9 cellular contexts compared by ENCODE assay signal in the genomic region with DNA sequence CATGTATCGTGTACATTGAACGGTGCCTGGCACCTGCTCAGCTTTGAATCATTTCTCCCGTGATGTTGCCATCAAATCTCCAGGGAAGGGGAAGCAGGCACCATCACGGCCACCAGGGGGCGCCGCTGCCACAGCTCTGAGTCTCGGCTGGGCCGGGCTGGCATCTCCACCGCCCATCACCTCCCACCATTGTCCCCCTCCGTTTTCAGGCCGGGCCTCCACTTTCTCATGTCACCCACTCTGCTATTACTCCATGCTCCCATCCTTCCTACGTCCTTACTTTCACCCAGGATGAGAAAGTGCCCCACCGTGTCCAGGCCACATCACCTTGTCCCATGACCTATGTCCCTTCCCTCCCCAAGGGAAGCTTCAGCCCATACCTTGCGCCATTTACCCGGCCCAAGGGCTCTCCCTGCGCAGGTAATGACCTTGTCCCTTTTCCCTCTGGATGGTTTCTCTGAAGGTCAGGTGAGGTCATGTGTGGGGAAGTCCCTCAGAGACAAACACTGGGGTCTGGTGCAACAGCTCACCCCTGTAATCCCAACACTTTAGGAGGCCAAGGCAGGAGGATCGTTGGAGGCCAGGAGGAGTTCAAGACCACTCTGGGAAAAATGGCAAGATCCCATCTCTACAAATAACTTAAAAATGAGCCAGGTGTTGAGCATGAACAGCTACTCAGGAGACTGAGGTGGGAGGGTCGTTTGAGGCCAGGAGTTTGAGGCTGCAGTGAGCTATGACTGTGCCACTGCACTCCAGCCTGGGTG. TPM values are rescaled to one million over a fixed set of nuclear protein-coding genes. Genes with fewer than 3 reads are reported as not detected.
A peak's percentile ranks its signal among the peaks of the same experiment; 100 is the strongest.
DNase-seq lines count a peak whose midpoint lies in the region; TF ChIP-seq lines count a peak whose summit lies in the region.
"Had no signal": no experiment of that assay in that cellular context is flagged by ENCODE, and none has a peak within 500 bp of the region (broad histone marks: within the 10 kb centered on the region; RNA-seq: fewer than 3 reads in every experiment).

No MANE protein-coding gene starts in this region.

- CTCF ChIA-PET in SK-N-SH (lab: Yijun Ruan, JAX): interaction anchor here (0.5 to 15.6 kb wide), 78 partner anchors 9 to 1334 kb away, joined by 3 to 744 read pairs (median 5); a partner anchor contains a TSS

- no peak overlapping the region for H3K27ac Mint-ChIP-seq in type B pancreatic cell

- H3K4me1 Mint-ChIP-seq in type B pancreatic cell (ENCODE audit: unreplicated experiment): no peaks in the 10 kb centered on the region

- H3K27ac ChIP-seq in SK-N-SH (ENCODE audit: low read depth in 2 of 2, low read length in 1 of 2): no peak overlapping the region
- H3K27ac ChIP-seq in parathyroid adenoma: no peak overlapping the region

- no peak for TF ChIP-seq EP300 in SK-N-SH (IDR thresholded peaks at IDR 0.05; ENCODE audit: borderline replicate concordance in 1 of 2, low read depth in 1 of 2, low read length in 1 of 2)

- no peaks in the 10 kb centered on the region for H3K79me2 ChIP-seq in SK-N-SH (ENCODE audit: insufficient read depth)
- H3K79me2 ChIP-seq in parathyroid adenoma: no peaks in the 10 kb centered on the region

- 23% methylated on average over 18 of the region's 18 CpGs for WGBS in SK-N-SH (ENCODE audit: low lambda C conversion rate)

- no peaks in the 10 kb centered on the region for H3K9me2 ChIP-seq in SK-N-SH

- no peak overlapping the region for H3K9ac ChIP-seq in SK-N-SH
- no peak overlapping the region for H3K9ac ChIP-seq in parathyroid adenoma

- TF ChIP-seq RAD21 in SK-N-SH (IDR thresholded peaks at IDR 0.05; ENCODE audit: low read length): peak; percentile 97

- H3K4me3 Mint-ChIP-seq in type B pancreatic cell: no peak overlapping the region

- TF ChIP-seq CTCF in SK-N-SH (IDR thresholded peaks at IDR 0.05) (peak; percentile 98), parathyroid adenoma (IDR thresholded peaks at IDR 0.05) (peak; percentile 97), type B pancreatic cell (conservative IDR thresholded peaks at IDR 0.05) (peak; percentile 99)

- H3K9me3 ChIP-seq in SK-N-SH: no peaks in the 10 kb centered on the region
- no peaks in the 10 kb centered on the region for H3K9me3 ChIP-seq in parathyroid adenoma (ENCODE audit: control insufficient read depth, low read length)

- H3K36me3 ChIP-seq in SK-N-SH (replicated peaks in 1 of 2; ENCODE audit: control insufficient read depth in 1 of 2, insufficient read depth in 2 of 2, low read length in 1 of 2): no peaks in the 10 kb centered on the region
- no peaks in the 10 kb centered on the region for H3K36me3 ChIP-seq in parathyroid adenoma (ENCODE audit: control insufficient read depth, insufficient read depth, low read length)

- H3K9me3 Mint-ChIP-seq in type B pancreatic cell: no peaks in the 10 kb centered on the region

- no peaks in the 10 kb centered on the region for H3F3A ChIP-seq in SK-N-SH (replicated peaks; ENCODE audit: insufficient read depth)

- H3K4me1 ChIP-seq in SK-N-SH (ENCODE audit: control insufficient read depth in 1 of 2, insufficient read depth in 2 of 2, low read depth in 1 of 2, low read length in 1 of 2) (no peaks in the 10 kb centered on the region; a peak in 1 of 4 replicates), parathyroid adenoma (no peaks in the 10 kb centered on the region)

- H3K4me2 ChIP-seq in SK-N-SH: no peak overlapping the region
- H3K4me2 ChIP-seq in parathyroid adenoma (ENCODE audit: low read length): no peak overlapping the region

- no peak overlapping the region for H2AFZ ChIP-seq in SK-N-SH (ENCODE audit: low read depth)
- H2AFZ ChIP-seq in parathyroid adenoma: peak overlapping the region; percentile 12

- H3K27me3 Mint-ChIP-seq in type B pancreatic cell: no peaks in the 10 kb centered on the region

- H3K27me3 ChIP-seq in SK-N-SH (ENCODE audit: insufficient read depth) (peaks cover 6% of the 10 kb centered on the region; the same call in 1 of the 2 replicates), parathyroid adenoma (ENCODE audit: control insufficient read depth, insufficient read depth, low read length) (no peaks in the 10 kb centered on the region)

- H4K20me1 ChIP-seq in SK-N-SH (ENCODE audit: insufficient read depth): no peaks in the 10 kb centered on the region

- no peak overlapping the region; a peak in 1 of 4 replicates for H3K4me3 ChIP-seq in SK-N-SH (ENCODE audit: low read depth in 2 of 2, low read length in 1 of 2)
- no peak overlapping the region for H3K4me3 ChIP-seq in parathyroid adenoma (ENCODE audit: low read depth, low read length)

- no peaks in the 10 kb centered on the region for H3K36me3 Mint-ChIP-seq in type B pancreatic cell

- peak; percentile 1 for DNase-seq in DMS153 (lab: John Stamatoyannopoulos, UW)
- peak; percentile 64 for DNase-seq in H4 (ENCODE audit: low spot score)
- DNase-seq in MV-4-11 (lab: John Stamatoyannopoulos, UW): peak; percentile 30
- peak; percentile 91 for DNase-seq in SK-N-SH
- DNase-seq in activated gamma-delta T cell treated with anti-CD3 and anti-CD28 coated beads, Interleukin-2, amount 50 U/mL, for 16 hours (ENCODE audit: low read depth): peak; percentile 70
- peak; percentile 35 for DNase-seq in globus pallidus (ENCODE audit: low spot score)
- DNase-seq in type B pancreatic cell (ENCODE audit: extremely low spot score, unreplicated experiment): peak; percentile 85

- POLR2A ChIA-PET in SK-N-SH (lab: Yijun Ruan, JAX): interaction anchor here (0.6 to 1.6 kb wide), 3 partner anchors 49 to 144 kb away, joined by 3 read pairs; no protein-coding TSS in a partner anchor

TF ChIP-seq in SK-N-SH, 30 proteins besides CTCF, POLR2A, EP300 and RAD21:
- TF ChIP-seq SMC3 (IDR thresholded peaks at IDR 0.05; ENCODE audit: low read depth, low read length) (peak; percentile 97), MXI1 (IDR thresholded peaks at IDR 0.05; ENCODE audit: low read depth, low read length) (no peak; the same call in 1 of the 2 replicates), POLR2AphosphoS5 (IDR thresholded peaks at IDR 0.05; ENCODE audit: low read depth, low read length) (no peak)

RNA-seq across cellular contexts. Expression of a gene that starts 31.8 kb away (rescaled TPM):
- total RNA-seq in H4 (2014; rRNA removed; shearing (Covaris generic)): not detected in 2 replicates
- not detected in 2 replicates for polyA plus RNA-seq in SK-N-SH (2012; rRNA removed)
- polyA plus RNA-seq in SK-N-SH (2012; cell fraction: cytosol; rRNA removed): not detected in 2 replicates
- polyA plus RNA-seq in SK-N-SH (2012; cell fraction: nucleus; rRNA removed): not detected in 2 replicates
- total RNA-seq in type B pancreatic cell (ENCODE audit: low replicate concordance): not detected in 2 replicates
- polyA plus RNA-seq: adipose tissue had no signal

Comparison
In these comparisons a context has a peak if more than half of its experiments do, and no peak if none do; other contexts are left out.
1. DNase-seq: peak in every context shown above with its lines; median percentile 91 in SK-N-SH; 85 in type B pancreatic cell; 70 in activated gamma-delta T cell treated with anti-CD3 and anti-CD28 coated beads, Interleukin-2, amount 50 U/mL, for 16 hours; 64 in H4; 35 in globus pallidus; 30 in MV-4-11; 1 in DMS153.